Comparison of ENCODE assay signal across 17 cellular contexts in genomic region chr13:30851697-30852096, GRCh38. TPM values are rescaled to one million over a fixed set of nuclear protein-coding genes. Genes with fewer than 3 reads are reported as not detected.
DNase-seq lines count a peak whose midpoint lies in the region; ATAC-seq and TF ChIP-seq lines count a peak whose summit lies in the region.
"Had no signal": no experiment of that assay in that cellular context is flagged by ENCODE, and none has a peak within 500 bp of the region (broad histone marks: within the 10 kb centered on the region; RNA-seq: fewer than 3 reads in every experiment).

No MANE protein-coding gene starts in this region.

- H3K9me3 Mint-ChIP-seq in MCF 10A (ENCODE audit: unreplicated experiment): no peaks in the 10 kb centered on the region
- H3K9me3 Mint-ChIP-seq: activated naive CD4-positive, alpha-beta T cell treated with anti-CD3 and anti-CD28 coated beads, Interleukin-2, amount 10 ng/mL, durations not matched to agents 7 days and 5 days; CD4-positive, CD25-positive, alpha-beta regulatory T cell had no signal

- DNase-seq in RPMI8226 (peak; percentile 59), NCI-H187 treated with DMSO at 0.1 percent for 48 hours (lab: John Stamatoyannopoulos, UW) (no peak), MCF 10A (ENCODE audit: unreplicated experiment) (no peak), mucosa of descending colon (no peak), iPS-NIHi7 (ENCODE audit: extremely low spot score) (no peak)
- DNase-seq: activated naive CD4-positive, alpha-beta T cell treated with anti-CD3 and anti-CD28 coated beads, Interleukin-2, amount 10 ng/mL, durations not matched to agents 7 days and 5 days; CD4-positive, CD25-positive, alpha-beta regulatory T cell; central memory CD4-positive, alpha-beta T cell; midbrain; NCI-H1694; PC-9; stimulated activated naive CD4-positive, alpha-beta T cell had no signal

- POLR2A ChIA-PET in MCF 10A (lab: Yijun Ruan, JAX): interaction anchor here (1.0 kb wide), 1 partner anchor 13 kb away, joined by 3 read pairs; no protein-coding TSS in a partner anchor

- H3K27ac Mint-ChIP-seq in MCF 10A (ENCODE audit: low read depth, unreplicated experiment): no peak overlapping the region
- H3K27ac Mint-ChIP-seq: activated naive CD4-positive, alpha-beta T cell treated with anti-CD3 and anti-CD28 coated beads, Interleukin-2, amount 10 ng/mL, durations not matched to agents 7 days and 5 days; CD4-positive, CD25-positive, alpha-beta regulatory T cell; progenitor cell of endocrine pancreas had no signal

- H3K36me3 ChIP-seq in mucosa of descending colon (ENCODE audit: low read depth): no peaks in the 10 kb centered on the region

- no peaks in the 10 kb centered on the region for H3K27me3 Mint-ChIP-seq in MCF 10A (ENCODE audit: insufficient read depth, unreplicated experiment)
- H3K27me3 Mint-ChIP-seq: CD4-positive, CD25-positive, alpha-beta regulatory T cell had no signal

- H3K4me3 ChIP-seq in mucosa of descending colon: no peak overlapping the region
- H3K4me3 ChIP-seq: PC-9 had no signal

- no peak overlapping the region for H3K4me3 Mint-ChIP-seq in MCF 10A (ENCODE audit: unreplicated experiment)
- H3K4me3 Mint-ChIP-seq: activated naive CD4-positive, alpha-beta T cell treated with anti-CD3 and anti-CD28 coated beads, Interleukin-2, amount 10 ng/mL, durations not matched to agents 7 days and 5 days; CD4-positive, CD25-positive, alpha-beta regulatory T cell had no signal

- H3K4me1 Mint-ChIP-seq in MCF 10A (ENCODE audit: insufficient read depth, unreplicated experiment): peaks cover 12% of the 10 kb centered on the region
- H3K4me1 Mint-ChIP-seq: activated naive CD4-positive, alpha-beta T cell treated with anti-CD3 and anti-CD28 coated beads, Interleukin-2, amount 10 ng/mL, durations not matched to agents 7 days and 5 days had no signal

- no peaks in the 10 kb centered on the region for H3K9me3 ChIP-seq in mucosa of descending colon

- no TSS peak for BruUV-seq in MCF 10A (replicated peaks; lab: Mats Ljungman, UMichigan)

- H3K4me1 ChIP-seq in mucosa of descending colon (ENCODE audit: low read depth): no peaks in the 10 kb centered on the region

- peak; percentile 64 for ATAC-seq in GM18907 (IDR thresholded peaks at IDR 0.05; ENCODE audit: unreplicated experiment)
- ATAC-seq in GM21717 (IDR thresholded peaks at IDR 0.05; ENCODE audit: unreplicated experiment): peak; percentile 79
- ATAC-seq in HG03342 (IDR thresholded peaks at IDR 0.05; ENCODE audit: unreplicated experiment): peak; percentile 65
- ATAC-seq in mucosa of descending colon: no peak
- ATAC-seq: esophagus mucosa had no signal

- intact Hi-C loops in MCF 10A (cut with micrococcal nuclease): no loop called here
- intact Hi-C loops in mucosa of descending colon (cut with DNase I, micrococcal nuclease): no loop called here

- TF ChIP-seq CTCF in MCF 10A (IDR thresholded peaks at IDR 0.05; ENCODE audit: unreplicated experiment): no peak
- no peak for TF ChIP-seq CTCF in mucosa of descending colon (IDR thresholded peaks at IDR 0.05)

- CTCF ChIA-PET in MCF 10A (lab: Yijun Ruan, JAX): interaction anchor here (1.1 kb wide), 1 partner anchor 13 kb away, joined by 4 read pairs; no protein-coding TSS in a partner anchor

- H3K36me3 Mint-ChIP-seq in MCF 10A (ENCODE audit: insufficient read depth, unreplicated experiment): no peaks in the 10 kb centered on the region
- H3K36me3 Mint-ChIP-seq: activated naive CD4-positive, alpha-beta T cell treated with anti-CD3 and anti-CD28 coated beads, Interleukin-2, amount 10 ng/mL, durations not matched to agents 7 days and 5 days; CD4-positive, CD25-positive, alpha-beta regulatory T cell had no signal

RNA-seq across cellular contexts. Expression of gene MEDAG, which starts 54.4 kb away (rescaled TPM):
- total RNA-seq in MCF 10A (2022) (not detected in 2 replicates), mucosa of descending colon (10 to 100 TPM in 1 of 3 donors, 1 to 10 TPM in 1, under 1 TPM in 1; 0.46 to 11.0 (median 8.9) TPM)
- total RNA-seq: CD4-positive, CD25-positive, alpha-beta regulatory T cell; PC-9; progenitor cell of endocrine pancreas had no signal
